19 cellular contexts compared by ENCODE assay signal in the genomic region with DNA sequence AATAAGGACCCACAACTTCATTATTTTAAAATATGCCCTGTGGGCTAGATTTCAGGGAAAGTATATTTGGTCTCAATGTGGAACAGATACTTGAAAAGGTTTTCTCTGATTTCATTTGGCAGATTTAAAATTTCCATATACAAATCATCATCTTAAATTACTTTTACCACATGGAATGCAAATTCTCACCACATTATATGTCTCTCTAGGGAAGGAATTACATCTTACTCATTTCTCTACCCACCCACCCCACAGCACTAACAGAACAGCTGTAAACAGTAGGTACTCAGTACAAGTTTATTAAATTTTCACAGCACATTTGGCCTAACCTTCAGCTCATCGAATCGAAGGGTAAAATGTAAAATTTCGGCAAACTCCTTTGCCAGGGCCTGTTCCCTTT.
DNase-seq lines count a peak whose midpoint lies in the region; ATAC-seq and TF ChIP-seq lines count a peak whose summit lies in the region.
"Had no signal": no experiment of that assay in that cellular context is flagged by ENCODE, and none has a peak within 500 bp of the region (broad histone marks: within the 10 kb centered on the region; RNA-seq: fewer than 3 reads in every experiment).

No MANE protein-coding gene starts in this region.

- CTCF ChIA-PET in activated B cell treated with CpG ODN at 0.5 μM for 24 hours (lab: Charles Lee), result no interaction called here
- CTCF ChIA-PET in CD8-positive, alpha-beta memory T cell (lab: Charles Lee), result no interaction called here

- TF ChIP-seq POLR2A in breast epithelium (IDR thresholded peaks at IDR 0.05), result no peak

- no peaks in the 10 kb centered on the region for H3K9me2 ChIP-seq in Karpas-422 (replicated peaks; ENCODE audit: insufficient read depth, low read length)

- H3K9me3 ChIP-seq in Karpas-422 (ENCODE audit: low read length), result no peaks in the 10 kb centered on the region
- no peaks in the 10 kb centered on the region for H3K9me3 ChIP-seq in breast epithelium
- no peaks in the 10 kb centered on the region for H3K9me3 ChIP-seq in CD8-positive, alpha-beta memory T cell (ENCODE audit: low read length)
- H3K9me3 ChIP-seq: BLaER1 had no signal

- H3K4me1 Mint-ChIP-seq in activated B cell treated with CpG ODN at 0.5 μM for 24 hours, result no peaks in the 10 kb centered on the region
- peaks cover 0 to 4% of the 10 kb centered on the region in 2 donors for H3K4me1 Mint-ChIP-seq in stimulated activated naive B cell treated with anti-CD40 and anti-IgM and Interleukin-4, amounts not matched to agents 10 μg/mL and 1 μg/mL and 100 μg/mL, for 72 hours
- no peaks in the 10 kb centered on the region for H3K4me1 Mint-ChIP-seq in CD8-positive, alpha-beta memory T cell
- H3K4me1 Mint-ChIP-seq: CD14-positive monocyte; CD4-positive, alpha-beta memory T cell had no signal

- DNase-seq in Karpas-422 (peak; percentile 51), activated B cell treated with CpG ODN at 0.5 μM for 24 hours (no peak), fibroblast of peridontal ligament (ENCODE audit: extremely low read depth) (peak; percentile 20), breast epithelium (ENCODE audit: low spot score in 2 of 2) (no peak), T-helper 9 cell (no peak), GM19240 (ENCODE audit: insufficient read length, low spot score) (no peak)
- DNase-seq in stimulated activated naive B cell treated with anti-CD40 and anti-IgM and Interleukin-4, amounts not matched to agents 10 μg/mL and 1 μg/mL and 100 μg/mL, for 72 hours, result no peak
- no peak for DNase-seq in CD8-positive, alpha-beta memory T cell
- DNase-seq: 8988T; CD4-positive, alpha-beta memory T cell; DMS 273 treated with DMSO at 0.1 percent for 48 hours; DMS53; DND-41; EL; HCEC 1CT had no signal

- H3K27ac Mint-ChIP-seq in activated B cell treated with CpG ODN at 0.5 μM for 24 hours, result no peak overlapping the region
- H3K27ac Mint-ChIP-seq in stimulated activated naive B cell treated with anti-CD40 and anti-IgM and Interleukin-4, amounts not matched to agents 10 μg/mL and 1 μg/mL and 100 μg/mL, for 72 hours, result no peak overlapping the region
- H3K27ac Mint-ChIP-seq in CD8-positive, alpha-beta memory T cell, result no peak overlapping the region
- H3K27ac Mint-ChIP-seq: CD14-positive monocyte; CD4-positive, alpha-beta memory T cell; GM23338 had no signal

- intact Hi-C loops in activated B cell treated with CpG ODN at 0.5 μM for 24 hours (cut with micrococcal nuclease) (no loop called here), breast epithelium (cut with DNase I; ENCODE audit: low total_unique reads) (no loop called here)

- H3K4me3 Mint-ChIP-seq in activated B cell treated with CpG ODN at 0.5 μM for 24 hours, result no peak overlapping the region
- no peak overlapping the region for H3K4me3 Mint-ChIP-seq in stimulated activated naive B cell treated with anti-CD40 and anti-IgM and Interleukin-4, amounts not matched to agents 10 μg/mL and 1 μg/mL and 100 μg/mL, for 72 hours
- H3K4me3 Mint-ChIP-seq in CD8-positive, alpha-beta memory T cell, result no peak overlapping the region
- H3K4me3 Mint-ChIP-seq: CD14-positive monocyte; CD4-positive, alpha-beta memory T cell; GM23338 had no signal

- no peaks in the 10 kb centered on the region for H3K36me3 ChIP-seq in Karpas-422 (ENCODE audit: insufficient read depth, low read length)
- peaks cover 2% of the 10 kb centered on the region for H3K36me3 ChIP-seq in breast epithelium
- no peaks in the 10 kb centered on the region for H3K36me3 ChIP-seq in CD8-positive, alpha-beta memory T cell (ENCODE audit: insufficient read depth, low read length)

- H3K36me3 Mint-ChIP-seq in activated B cell treated with CpG ODN at 0.5 μM for 24 hours (ENCODE audit: low read depth), result peaks cover 89% of the 10 kb centered on the region
- H3K36me3 Mint-ChIP-seq in stimulated activated naive B cell treated with anti-CD40 and anti-IgM and Interleukin-4, amounts not matched to agents 10 μg/mL and 1 μg/mL and 100 μg/mL, for 72 hours, result peaks cover 35 to 53% of the 10 kb centered on the region in 2 donors
- H3K36me3 Mint-ChIP-seq in CD8-positive, alpha-beta memory T cell, result peaks cover 0 to 6% (median 4%) of the 10 kb centered on the region in 3 donors
- H3K36me3 Mint-ChIP-seq: CD4-positive, alpha-beta memory T cell had no signal

- POLR2A ChIA-PET in activated B cell treated with CpG ODN at 0.5 μM for 24 hours (lab: Charles Lee), result no interaction called here
- POLR2A ChIA-PET in CD8-positive, alpha-beta memory T cell (lab: Charles Lee), result no interaction called here

- H3K4me2 ChIP-seq in Karpas-422 (ENCODE audit: low read depth, low read length, poor library complexity, severe bottlenecking), result no peak overlapping the region
- H3K4me2 ChIP-seq: BLaER1, GM23338 had no signal

- H3K4me1 ChIP-seq in Karpas-422 (ENCODE audit: low read length), result peaks cover 9% of the 10 kb centered on the region
- no peaks in the 10 kb centered on the region for H3K4me1 ChIP-seq in breast epithelium
- no peaks in the 10 kb centered on the region for H3K4me1 ChIP-seq in CD8-positive, alpha-beta memory T cell (ENCODE audit: insufficient read depth, low read length)
- H3K4me1 ChIP-seq: BLaER1 had no signal

- no peaks in the 10 kb centered on the region for H3K79me2 ChIP-seq in Karpas-422 (ENCODE audit: low read length)

- peak; percentile 52 for ATAC-seq in activated B cell treated with CpG ODN at 0.5 μM for 24 hours (ENCODE audit: low read depth)
- ATAC-seq in stimulated activated naive B cell treated with anti-CD40 and anti-IgM and Interleukin-4, amounts not matched to agents 10 μg/mL and 1 μg/mL and 100 μg/mL, for 72 hours (replicated peaks), result peak; percentile 29 to 41
- ATAC-seq: GM23338 had no signal

- no peak for TF ChIP-seq CTCF in activated B cell treated with CpG ODN at 0.5 μM for 24 hours (IDR thresholded peaks at IDR 0.05)
- no peak for TF ChIP-seq CTCF in breast epithelium (IDR thresholded peaks at IDR 0.05)

- H3K27me3 ChIP-seq in Karpas-422 (ENCODE audit: low read length) (no peaks in the 10 kb centered on the region), breast epithelium (no peaks in the 10 kb centered on the region)
- H3K27me3 ChIP-seq in CD8-positive, alpha-beta memory T cell (ENCODE audit: insufficient read depth, low read length, poor library complexity, severe bottlenecking), result no peaks in the 10 kb centered on the region
- H3K27me3 ChIP-seq: BLaER1 had no signal

- no peaks in the 10 kb centered on the region for H4K20me1 ChIP-seq in Karpas-422 (ENCODE audit: insufficient read depth, low read depth, low read length)
- H4K20me1 ChIP-seq: BLaER1 had no signal

- H3K27ac ChIP-seq in Karpas-422 (ENCODE audit: low read length), result no peak overlapping the region
- no peak overlapping the region for H3K27ac ChIP-seq in breast epithelium
- no peak overlapping the region for H3K27ac ChIP-seq in CD8-positive, alpha-beta memory T cell (ENCODE audit: low read depth, low read length)
- H3K27ac ChIP-seq: BLaER1, HL-60 had no signal

- H3K9ac ChIP-seq in Karpas-422 (ENCODE audit: low read length), result no peak overlapping the region
- H3K9ac ChIP-seq: BLaER1 had no signal

- no peak overlapping the region for H3K4me3 ChIP-seq in Karpas-422 (ENCODE audit: low read length)
- H3K4me3 ChIP-seq in breast epithelium, result no peak overlapping the region
- H3K4me3 ChIP-seq in CD8-positive, alpha-beta memory T cell (ENCODE audit: low read length), result no peak overlapping the region
- H3K4me3 ChIP-seq: BLaER1, GM23338 had no signal

- no peaks in the 10 kb centered on the region for H3K9me3 Mint-ChIP-seq in activated B cell treated with CpG ODN at 0.5 μM for 24 hours
- no peaks in the 10 kb centered on the region for H3K9me3 Mint-ChIP-seq in stimulated activated naive B cell treated with anti-CD40 and anti-IgM and Interleukin-4, amounts not matched to agents 10 μg/mL and 1 μg/mL and 100 μg/mL, for 72 hours
- H3K9me3 Mint-ChIP-seq in CD8-positive, alpha-beta memory T cell, result peaks cover 0 to 2% (median 0%) of the 10 kb centered on the region in 5 donors
- H3K9me3 Mint-ChIP-seq: CD14-positive monocyte, GM23338 had no signal

- H2AFZ ChIP-seq in Karpas-422 (ENCODE audit: low read length), result no peak overlapping the region
- H2AFZ ChIP-seq: GM23338 had no signal

- H3K27me3 Mint-ChIP-seq in activated B cell treated with CpG ODN at 0.5 μM for 24 hours, result no peaks in the 10 kb centered on the region
- no peaks in the 10 kb centered on the region for H3K27me3 Mint-ChIP-seq in stimulated activated naive B cell treated with anti-CD40 and anti-IgM and Interleukin-4, amounts not matched to agents 10 μg/mL and 1 μg/mL and 100 μg/mL, for 72 hours
- peaks cover 0 to 3% of the 10 kb centered on the region in 2 donors for H3K27me3 Mint-ChIP-seq in CD8-positive, alpha-beta memory T cell

Comparison
In these comparisons a context has a peak if more than half of its experiments do, and no peak if none do; other contexts are left out.
1. DNase-seq: peak in Karpas-422 (single experiment) and fibroblast of peridontal ligament (single experiment); none in activated B cell treated with CpG ODN at 0.5 μM for 24 hours (single experiment), stimulated activated naive B cell treated with anti-CD40 and anti-IgM and Interleukin-4, amounts not matched to agents 10 μg/mL and 1 μg/mL and 100 μg/mL, for 72 hours (single experiment), breast epithelium (0 of 2), T-helper 9 cell (single experiment), CD8-positive, alpha-beta memory T cell (0 of 5) and GM19240 (single experiment).